In genomic region chr6:139572001-139572400, GRCh38 we compare ENCODE assay signal across 26 cellular contexts.
"Had no signal": no experiment of that assay in that cellular context is flagged by ENCODE, and none has a peak within 500 bp of the region (broad histone marks: within the 10 kb centered on the region; RNA-seq: fewer than 3 reads in every experiment).

No MANE protein-coding gene starts in this region.

- H3K27me3 ChIP-seq: MG63, Peyer's patch, SJCRH30 had no signal

- H3K9me3 ChIP-seq: MG63, Peyer's patch, SJCRH30 had no signal

- H3K36me3 ChIP-seq: MG63, Peyer's patch, SJCRH30 had no signal

- DNase-seq: activated CD4-positive, alpha-beta T cell treated with anti-CD3 and anti-CD28 coated beads, Interleukin-2, amount 10 ng/mL, durations not matched to agents 24 days and 14 days; activated CD4-positive, alpha-beta T cell treated with anti-CD3 and anti-CD28 coated beads, Interleukin-2, amount 50 U/mL, for 48 hours; activated CD4-positive, CD25-positive, alpha-beta regulatory T cell treated with anti-CD3 and anti-CD28 coated beads, Interleukin-2, amount 50 U/mL, for 72 hours; activated CD8-positive, alpha-beta memory T cell treated with anti-CD3 and anti-CD28 coated beads, Interleukin-2, amount 10 ng/mL, durations not matched to agents 7 days and 5 days; activated effector memory CD4-positive, alpha-beta T cell treated with anti-CD3 and anti-CD28 coated beads, Interleukin-2, amount 50 U/mL, for 16 hours; activated naive CD4-positive, alpha-beta T cell treated with Interleukin-2 at 50 U/mL for 16 hours; activated naive CD8-positive, alpha-beta T cell treated with anti-CD3 and anti-CD28 coated beads, Interleukin-2, amount 50 U/mL, for 24 hours; activated T-cell treated with anti-CD3 and anti-CD28 coated beads, Interleukin-2, amount 50 U/mL, for 4 hours; amniotic stem cell; MG63; MV-4-11; NCI-H1105; NCI-H1436; NCI-H1694 treated with DMSO at 0.1 percent for 48 hours; NCI-H2029 treated with DMSO at 0.1 percent for 48 hours; NCI-H345; NCI-H510A; NCI-H526 treated with DMSO at 0.1 percent for 48 hours; NCI-H82; NK-92 treated with Interleukin-12 subunit alpha and Interleukin-12 subunit beta, amount 100 ng/mL, for 24 hours; OCI-M1; Peyer's patch; Right ventricle myocardium superior; SJCRH30 had no signal

- H3K27ac ChIP-seq: Peyer's patch, RWPE1, SJCRH30 had no signal

- ATAC-seq: activated CD8-positive, alpha-beta memory T cell treated with anti-CD3 and anti-CD28 coated beads, Interleukin-2, amount 10 ng/mL, durations not matched to agents 7 days and 5 days; activated naive CD4-positive, alpha-beta T cell treated with anti-CD3 and anti-CD28 coated beads, Interleukin-2, amount 50 U/mL, for 72 hours; activated naive CD8-positive, alpha-beta T cell treated with anti-CD3 and anti-CD28 coated beads, Interleukin-2, amount 50 U/mL, for 24 hours; activated T-cell treated with anti-CD3 and anti-CD28 coated beads, Interleukin-2, amount 50 U/mL, for 4 hours had no signal

- H3K4me1 ChIP-seq: Peyer's patch had no signal

- H3K4me3 ChIP-seq: MG63, Peyer's patch, SJCRH30 had no signal
